In the genomic region with DNA sequence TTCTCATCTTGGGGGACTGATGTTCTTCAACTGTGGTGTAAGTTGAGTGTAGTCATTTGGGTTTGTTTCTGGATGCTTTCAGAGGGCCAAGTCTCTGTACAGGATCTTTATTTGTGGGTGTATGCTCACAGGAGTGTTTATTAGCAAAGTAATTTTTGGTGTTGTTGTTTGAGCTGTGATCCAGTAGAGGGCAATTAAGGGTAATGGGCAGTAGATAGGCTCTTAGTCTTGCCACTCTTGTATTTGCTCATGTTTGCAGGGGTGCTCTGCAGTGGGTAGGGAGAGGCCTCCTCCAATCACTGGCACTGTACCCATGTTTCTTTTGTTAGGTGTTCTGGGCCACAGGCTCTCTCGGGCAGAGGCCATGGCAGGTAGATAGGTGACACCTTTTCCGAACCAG, we compare ENCODE assay signal across 11 cellular contexts. TPM values are rescaled to one million over a fixed set of nuclear protein-coding genes. Genes with fewer than 3 reads are reported as not detected.
A peak's percentile ranks its signal among the peaks of the same experiment; 100 is the strongest.
DNase-seq lines count a peak whose midpoint lies in the region; FAIRE-seq and TF ChIP-seq lines count a peak whose summit lies in the region.
"Had no signal": no experiment of that assay in that cellular context is flagged by ENCODE, and none has a peak within 500 bp of the region (broad histone marks: within the 10 kb centered on the region; RNA-seq: fewer than 3 reads in every experiment).

No MANE protein-coding gene starts in this region.

- H3K27me3 ChIP-seq in OCI-LY3 (ENCODE audit: low read depth, low read length) (no peaks in the 10 kb centered on the region), adrenal gland (no peaks in the 10 kb centered on the region)

- no peaks in the 10 kb centered on the region for H4K20me1 ChIP-seq in OCI-LY3 (ENCODE audit: insufficient read depth, low read length)

- H3K4me1 ChIP-seq in OCI-LY3 (ENCODE audit: low read length) (peaks cover 22% of the 10 kb centered on the region), adrenal gland (replicated peaks in 1 of 2) (peaks cover 6 to 33% of the 10 kb centered on the region in 2 donors)

- no peak overlapping the region for H3K9ac ChIP-seq in OCI-LY3 (ENCODE audit: low read length)

- no peak overlapping the region for H2AFZ ChIP-seq in OCI-LY3 (ENCODE audit: low read depth, low read length)

- H3K4me3 ChIP-seq in OCI-LY3 (ENCODE audit: low read length) (no peak overlapping the region), foreskin fibroblast (ENCODE audit: low read depth in 1 of 2, low read length in 2 of 2) (no peak overlapping the region), adrenal gland (no peak overlapping the region)

- 94 to 100% (median 97%) methylated on average over 2 of the region's 2 CpGs; no CpG with 5 or more reads in 1 of the 4 donors for WGBS in adrenal gland, 4 donors

- TF ChIP-seq CTCF in GM12874 (IDR thresholded peaks at IDR 0.05; ENCODE audit: insufficient read depth, low read depth, low read length) = 0 out of 2 replicates have a peak, but pooled peaks have one; percentile 23
- TF ChIP-seq CTCF in OCI-LY3 (IDR thresholded peaks at IDR 0.05; ENCODE audit: low read depth, low read length) = peak; percentile 47
- peak; percentile 5 for TF ChIP-seq CTCF in foreskin fibroblast (IDR thresholded peaks at IDR 0.05; ENCODE audit: low read depth, low read length)
- TF ChIP-seq CTCF in adrenal gland (IDR thresholded peaks at IDR 0.05) = peak in 1 of 6 experiments; percentile 17

- no peak overlapping the region for H3K27ac ChIP-seq in OCI-LY3 (ENCODE audit: low read length)
- no peak overlapping the region for H3K27ac ChIP-seq in adrenal gland
- H3K27ac ChIP-seq: WERI-Rb-1 had no signal

- FAIRE-seq in H54 (lab: Jason Lieb, UNC) = peak; percentile 65

- intact Hi-C loops in posterior cingulate gyrus (cut with DNase I) (no loop called here), adrenal gland (cut with DNase I) (no loop called here)

- H3K36me3 ChIP-seq in OCI-LY3 (replicated peaks; ENCODE audit: low read depth, low read length) (no peaks in the 10 kb centered on the region), adrenal gland (replicated peaks in 1 of 2) (peaks cover 0 to 35% of the 10 kb centered on the region in 2 donors)
- H3K36me3 ChIP-seq: WERI-Rb-1 had no signal

- H3K9me3 ChIP-seq in OCI-LY3 (ENCODE audit: insufficient read depth, low read length) (no peaks in the 10 kb centered on the region), adrenal gland (replicated peaks in 1 of 3) (no peaks in the 10 kb centered on the region)

- no peak for TF ChIP-seq POLR2A in H54 (IDR thresholded peaks at IDR 0.05; ENCODE audit: low read depth, low read length)
- no peak for TF ChIP-seq POLR2A in adrenal gland (IDR thresholded peaks at IDR 0.05)

- H3K4me2 ChIP-seq in OCI-LY3 (ENCODE audit: low read length) = no peak overlapping the region

- DNase-seq in H54 (ENCODE audit: insufficient read length, low spot score) (no peak), foreskin fibroblast (no peak), posterior cingulate gyrus (no peak), retina (no peak), NCI-H1048 (lab: John Stamatoyannopoulos, UW) (no peak), adrenal gland (no peak)
- DNase-seq: activated naive CD4-positive, alpha-beta T cell treated with anti-CD3 and anti-CD28 coated beads, Interleukin-2, amount 50 U/mL, for 16 hours; NCI-H510A treated with DMSO at 0.1 percent for 48 hours; WERI-Rb-1 had no signal

- H3K79me2 ChIP-seq in OCI-LY3 (ENCODE audit: low read length) = no peaks in the 10 kb centered on the region

RNA-seq across cellular contexts. Expression of gene ITGA2, which starts 45.9 kb away (rescaled TPM):
- 100 to 1,000 TPM in 1 of 8 donors, 10 to 100 TPM in 7; 16.9 to 127 (median 21.8) TPM for total RNA-seq in adrenal gland
- polyA plus RNA-seq in adrenal gland = 10 to 100 TPM in 1 of 3 donors, 1 to 10 TPM in 2; 1.8 to 14.5 (median 2.3) TPM
